Comparison of ENCODE assay signal across 1 cellular context in the genomic region with DNA sequence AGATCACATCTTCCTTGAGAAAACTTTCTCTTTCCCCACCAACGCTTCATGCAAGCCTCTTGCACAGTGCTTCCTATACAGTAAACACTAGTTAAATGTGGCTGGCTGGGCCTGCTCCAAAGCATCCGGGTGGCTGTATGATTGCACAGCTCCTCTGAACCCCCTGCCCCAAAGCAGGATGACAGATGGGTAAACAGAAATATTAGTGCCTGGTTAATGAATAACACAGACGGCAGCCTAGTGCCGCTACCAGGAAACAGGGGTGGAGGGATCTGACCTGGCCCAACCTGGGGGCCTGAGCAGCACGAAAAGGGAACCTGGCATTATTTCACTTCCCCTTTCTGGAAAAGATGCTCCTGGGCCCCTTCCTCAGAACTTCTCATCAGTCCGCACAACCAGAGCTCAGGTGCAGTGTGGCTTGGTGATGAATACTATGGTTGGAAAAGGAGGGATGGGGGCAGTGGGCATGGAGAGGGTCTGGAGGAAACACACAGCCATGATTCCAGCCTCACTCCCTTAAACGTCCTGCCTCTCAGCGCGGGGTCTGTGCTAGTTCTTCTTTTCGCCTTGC.
A peak's percentile ranks its signal among the peaks of the same experiment; 100 is the strongest.
TF ChIP-seq lines count a peak whose summit lies in the region.

No MANE protein-coding gene starts in this region.

TF ChIP-seq in HepG2, 621 proteins besides CTCF, POLR2A, EP300 and RAD21 (continued from another document and continues in another):
- TF ChIP-seq ZNF619 (CRISPR knock-in tag; IDR thresholded peaks at IDR 0.05) (0 out of 2 replicates have a peak, but pooled peaks have one; percentile 51), PAX8 (CRISPR knock-in tag; IDR thresholded peaks at IDR 0.05; ENCODE audit: borderline replicate concordance) (no peak), ZBTB10 (CRISPR knock-in tag; IDR thresholded peaks at IDR 0.05; ENCODE audit: borderline replicate concordance) (peak; percentile 54; the same call in 1 of the 2 replicates), CBX5 (CRISPR knock-in tag; IDR thresholded peaks at IDR 0.05; ENCODE audit: borderline replicate concordance) (no peak; the same call in 1 of the 2 replicates), THAP7 (CRISPR knock-in tag; IDR thresholded peaks at IDR 0.05) (no peak), TEAD3 (CRISPR knock-in tag; optimal IDR thresholded peaks at IDR 0.05; ENCODE audit: borderline replicate concordance) (peak; percentile 64), HNRNPL (IDR thresholded peaks at IDR 0.05; ENCODE audit: low read depth, low read length) (no peak), NFATC3 (CRISPR knock-in tag; IDR thresholded peaks at IDR 0.05) (no peak), ZNF775 (CRISPR knock-in tag; IDR thresholded peaks at IDR 0.05; ENCODE audit: borderline replicate concordance) (no peak), ZNF263 (CRISPR knock-in tag; IDR thresholded peaks at IDR 0.05) (no peak), SRSF1 (optimal IDR thresholded peaks at IDR 0.05; ENCODE audit: low read depth, low read length) (no peak), NR2C2 (CRISPR knock-in tag; IDR thresholded peaks at IDR 0.05; ENCODE audit: borderline replicate concordance) (peak; percentile 42; the same call in 1 of the 2 replicates), ZNF484 (CRISPR knock-in tag; IDR thresholded peaks at IDR 0.05; ENCODE audit: borderline replicate concordance, low read depth) (no peak), PPARG (CRISPR knock-in tag; conservative IDR thresholded peaks at IDR 0.05) (peak; percentile 95), ZNF251 (CRISPR knock-in tag; IDR thresholded peaks at IDR 0.05) (no peak), RXRA (CRISPR knock-in tag; IDR thresholded peaks at IDR 0.05) (peak; percentile 42; the same call in 1 of the 2 replicates), FOSL1 (CRISPR knock-in tag; IDR thresholded peaks at IDR 0.05; ENCODE audit: borderline replicate concordance) (no peak), YEATS2 (CRISPR knock-in tag; IDR thresholded peaks at IDR 0.05; ENCODE audit: borderline replicate concordance) (peak; percentile 49; the same call in 1 of the 2 replicates), MIER3 (CRISPR knock-in tag; IDR thresholded peaks at IDR 0.05; ENCODE audit: borderline replicate concordance) (peak; percentile 84; the same call in 1 of the 2 replicates), MLLT10 (CRISPR knock-in tag; IDR thresholded peaks at IDR 0.05) (no peak), ZNF543 (CRISPR knock-in tag; IDR thresholded peaks at IDR 0.05) (peak; percentile 51; the same call in 1 of the 2 replicates), KAT2B (IDR thresholded peaks at IDR 0.05; ENCODE audit: borderline replicate concordance, low read depth, low read length) (no peak), PHF8 (CRISPR knock-in tag; IDR thresholded peaks at IDR 0.05) (peak; percentile 22; the same call in 1 of the 2 replicates), CBX2 (IDR thresholded peaks at IDR 0.05; ENCODE audit: low read depth, low read length) (no peak), CBX2 (CRISPR knock-in tag; IDR thresholded peaks at IDR 0.05; ENCODE audit: low read depth) (no peak), EEA1 (CRISPR knock-in tag; IDR thresholded peaks at IDR 0.05; ENCODE audit: borderline replicate concordance) (no peak), LCORL (IDR thresholded peaks at IDR 0.05) (no peak), LCORL (CRISPR knock-in tag; IDR thresholded peaks at IDR 0.05) (peak; percentile 90), BRCA1 (CRISPR knock-in tag; IDR thresholded peaks at IDR 0.05) (no peak), ZNF687 (CRISPR knock-in tag; IDR thresholded peaks at IDR 0.05) (0 out of 2 replicates have a peak, but pooled peaks have one; percentile 45), ZNF230 (CRISPR knock-in tag; IDR thresholded peaks at IDR 0.05) (peak; percentile 31; the same call in 1 of the 2 replicates), ZNF703 (CRISPR knock-in tag; IDR thresholded peaks at IDR 0.05; ENCODE audit: borderline replicate concordance) (no peak), ZBTB34 (CRISPR knock-in tag; IDR thresholded peaks at IDR 0.05) (peak; percentile 67; the same call in 1 of the 2 replicates), ZNF34 (CRISPR knock-in tag; IDR thresholded peaks at IDR 0.05; ENCODE audit: borderline replicate concordance) (no peak), GATA4 (IDR thresholded peaks at IDR 0.05; ENCODE audit: borderline replicate concordance, low read depth) (no peak), ISL2 (CRISPR knock-in tag; IDR thresholded peaks at IDR 0.05) (peak; percentile 70; the same call in 1 of the 2 replicates), PBX2 (CRISPR knock-in tag; IDR thresholded peaks at IDR 0.05) (0 out of 2 replicates have a peak, but pooled peaks have one; percentile 31), ZNF749 (CRISPR knock-in tag; IDR thresholded peaks at IDR 0.05; ENCODE audit: borderline replicate concordance) (no peak), ZMYM4 (CRISPR knock-in tag; IDR thresholded peaks at IDR 0.05) (peak; percentile 49; the same call in 1 of the 2 replicates), HNRNPUL1 (IDR thresholded peaks at IDR 0.05; ENCODE audit: low read depth, low read length) (peak; percentile 68; the same call in 1 of the 2 replicates), SYNCRIP (IDR thresholded peaks at IDR 0.05; ENCODE audit: insufficient read depth, low read depth, low read length) (no peak), KDM6A (CRISPR knock-in tag; IDR thresholded peaks at IDR 0.05; ENCODE audit: low read depth) (peak; percentile 83; the same call in 1 of the 2 replicates), KDM4B (CRISPR knock-in tag; IDR thresholded peaks at IDR 0.05) (no peak), CBX1 (IDR thresholded peaks at IDR 0.05; ENCODE audit: low read depth) (no peak), RCOR2 (CRISPR knock-in tag; IDR thresholded peaks at IDR 0.05) (peak; percentile 45; the same call in 1 of the 2 replicates), ZNF383 (CRISPR knock-in tag; IDR thresholded peaks at IDR 0.05; ENCODE audit: borderline replicate concordance) (no peak), AHR (CRISPR knock-in tag; IDR thresholded peaks at IDR 0.05) (no peak)
- TF ChIP-seq, protein P1, sequence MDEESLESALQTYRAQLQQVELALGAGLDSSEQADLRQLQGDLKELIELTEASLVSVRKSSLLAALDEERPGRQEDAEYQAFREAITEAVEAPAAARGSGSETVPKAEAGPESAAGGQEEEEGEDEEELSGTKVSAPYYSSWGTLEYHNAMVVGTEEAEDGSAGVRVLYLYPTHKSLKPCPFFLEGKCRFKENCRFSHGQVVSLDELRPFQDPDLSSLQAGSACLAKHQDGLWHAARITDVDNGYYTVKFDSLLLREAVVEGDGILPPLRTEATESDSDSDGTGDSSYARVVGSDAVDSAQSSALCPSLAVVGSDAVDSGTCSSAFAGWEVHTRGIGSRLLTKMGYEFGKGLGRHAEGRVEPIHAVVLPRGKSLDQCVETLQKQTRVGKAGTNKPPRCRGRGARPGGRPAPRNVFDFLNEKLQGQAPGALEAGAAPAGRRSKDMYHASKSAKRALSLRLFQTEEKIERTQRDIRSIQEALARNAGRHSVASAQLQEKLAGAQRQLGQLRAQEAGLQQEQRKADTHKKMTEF (CRISPR knock-in tag; IDR thresholded peaks at IDR 0.05): peak; percentile 38; the same call in 1 of the 2 replicates
- TF ChIP-seq, protein P2, sequence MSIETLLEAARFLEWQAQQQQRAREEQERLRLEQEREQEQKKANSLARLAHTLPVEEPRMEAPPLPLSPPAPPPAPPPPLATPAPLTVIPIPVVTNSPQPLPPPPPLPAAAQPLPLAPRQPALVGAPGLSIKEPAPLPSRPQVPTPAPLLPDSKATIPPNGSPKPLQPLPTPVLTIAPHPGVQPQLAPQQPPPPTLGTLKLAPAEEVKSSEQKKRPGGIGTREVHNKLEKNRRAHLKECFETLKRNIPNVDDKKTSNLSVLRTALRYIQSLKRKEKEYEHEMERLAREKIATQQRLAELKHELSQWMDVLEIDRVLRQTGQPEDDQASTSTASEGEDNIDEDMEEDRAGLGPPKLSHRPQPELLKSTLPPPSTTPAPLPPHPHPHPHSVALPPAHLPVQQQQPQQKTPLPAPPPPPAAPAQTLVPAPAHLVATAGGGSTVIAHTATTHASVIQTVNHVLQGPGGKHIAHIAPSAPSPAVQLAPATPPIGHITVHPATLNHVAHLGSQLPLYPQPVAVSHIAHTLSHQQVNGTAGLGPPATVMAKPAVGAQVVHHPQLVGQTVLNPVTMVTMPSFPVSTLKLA (IDR thresholded peaks at IDR 0.05): no peak
